2 cellular contexts compared by ENCODE assay signal in the genomic region with DNA sequence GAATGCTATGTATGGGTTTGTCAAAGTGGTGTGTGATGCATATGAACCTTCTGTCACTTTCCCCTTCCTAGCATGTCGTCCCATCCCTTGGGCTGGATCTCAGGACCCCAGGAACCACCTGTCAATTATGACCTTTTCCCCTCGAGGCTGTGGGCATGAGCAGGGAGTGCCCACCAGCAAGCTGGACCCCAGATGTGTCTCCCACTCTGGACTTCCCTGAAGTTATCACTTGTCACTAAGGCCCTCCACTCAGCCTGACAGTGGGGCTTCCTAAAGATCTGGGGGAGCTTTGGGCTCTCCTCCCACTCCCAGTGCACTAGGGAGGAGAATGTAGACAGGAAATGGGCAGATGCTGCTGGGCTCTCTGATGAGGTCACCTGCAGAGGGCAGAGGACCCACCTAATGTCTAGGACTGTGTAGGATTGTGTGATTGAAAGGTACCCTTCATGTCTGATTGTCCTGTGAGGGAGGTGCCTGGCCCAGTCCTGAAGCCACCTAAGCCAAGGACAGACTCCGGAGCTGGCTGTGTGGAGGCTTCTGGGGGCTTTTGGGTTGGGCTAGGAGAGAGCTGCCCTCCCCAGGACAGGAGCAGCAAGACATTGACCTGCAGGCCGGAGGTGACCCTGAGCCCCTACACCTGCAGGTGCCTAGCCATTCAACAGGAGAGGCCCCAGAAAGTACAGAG.
TF ChIP-seq lines count a peak whose summit lies in the region.

No MANE protein-coding gene starts in this region.

TF ChIP-seq in SK-N-SH, 30 proteins besides CTCF, POLR2A, EP300 and RAD21:
- TF ChIP-seq, protein P1, sequence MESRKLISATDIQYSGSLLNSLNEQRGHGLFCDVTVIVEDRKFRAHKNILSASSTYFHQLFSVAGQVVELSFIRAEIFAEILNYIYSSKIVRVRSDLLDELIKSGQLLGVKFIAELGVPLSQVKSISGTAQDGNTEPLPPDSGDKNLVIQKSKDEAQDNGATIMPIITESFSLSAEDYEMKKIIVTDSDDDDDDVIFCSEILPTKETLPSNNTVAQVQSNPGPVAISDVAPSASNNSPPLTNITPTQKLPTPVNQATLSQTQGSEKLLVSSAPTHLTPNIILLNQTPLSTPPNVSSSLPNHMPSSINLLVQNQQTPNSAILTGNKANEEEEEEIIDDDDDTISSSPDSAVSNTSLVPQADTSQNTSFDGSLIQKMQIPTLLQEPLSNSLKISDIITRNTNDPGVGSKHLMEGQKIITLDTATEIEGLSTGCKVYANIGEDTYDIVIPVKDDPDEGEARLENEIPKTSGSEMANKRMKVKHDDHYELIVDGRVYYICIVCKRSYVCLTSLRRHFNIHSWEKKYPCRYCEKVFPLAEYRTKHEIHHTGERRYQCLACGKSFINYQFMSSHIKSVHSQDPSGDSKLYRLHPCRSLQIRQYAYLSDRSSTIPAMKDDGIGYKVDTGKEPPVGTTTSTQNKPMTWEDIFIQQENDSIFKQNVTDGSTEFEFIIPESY (IDR thresholded peaks at IDR 0.05; ENCODE audit: borderline replicate concordance, low read depth) = no peak
- TF ChIP-seq RFX5 (IDR thresholded peaks at IDR 0.05; ENCODE audit: low read length) (no peak), FOXJ3 (CRISPR knock-in tag; IDR thresholded peaks at IDR 0.05) (no peak), FOSL2 (IDR thresholded peaks at IDR 0.05; ENCODE audit: borderline replicate concordance, low read depth) (no peak), RXRA (IDR thresholded peaks at IDR 0.05; ENCODE audit: borderline replicate concordance, low read depth) (no peak), ELF1 (IDR thresholded peaks at IDR 0.05) (no peak)

TF ChIP-seq in SK-N-SH treated with all-trans-retinoic acid at 6 μM for 48 hours, 23 proteins besides CTCF, POLR2A, EP300 and RAD21 (continued from another document):
- TF ChIP-seq, protein P2, sequence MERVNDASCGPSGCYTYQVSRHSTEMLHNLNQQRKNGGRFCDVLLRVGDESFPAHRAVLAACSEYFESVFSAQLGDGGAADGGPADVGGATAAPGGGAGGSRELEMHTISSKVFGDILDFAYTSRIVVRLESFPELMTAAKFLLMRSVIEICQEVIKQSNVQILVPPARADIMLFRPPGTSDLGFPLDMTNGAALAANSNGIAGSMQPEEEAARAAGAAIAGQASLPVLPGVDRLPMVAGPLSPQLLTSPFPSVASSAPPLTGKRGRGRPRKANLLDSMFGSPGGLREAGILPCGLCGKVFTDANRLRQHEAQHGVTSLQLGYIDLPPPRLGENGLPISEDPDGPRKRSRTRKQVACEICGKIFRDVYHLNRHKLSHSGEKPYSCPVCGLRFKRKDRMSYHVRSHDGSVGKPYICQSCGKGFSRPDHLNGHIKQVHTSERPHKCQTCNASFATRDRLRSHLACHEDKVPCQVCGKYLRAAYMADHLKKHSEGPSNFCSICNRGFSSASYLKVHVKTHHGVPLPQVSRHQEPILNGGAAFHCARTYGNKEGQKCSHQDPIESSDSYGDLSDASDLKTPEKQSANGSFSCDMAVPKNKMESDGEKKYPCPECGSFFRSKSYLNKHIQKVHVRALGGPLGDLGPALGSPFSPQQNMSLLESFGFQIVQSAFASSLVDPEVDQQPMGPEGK (CRISPR knock-in tag; IDR thresholded peaks at IDR 0.05; ENCODE audit: borderline replicate concordance) = no peak
- no peak for TF ChIP-seq RARB (CRISPR knock-in tag; IDR thresholded peaks at IDR 0.05)
- no peak for TF ChIP-seq SNAI2 (CRISPR knock-in tag; IDR thresholded peaks at IDR 0.05)
- TF ChIP-seq CSDC2 (CRISPR knock-in tag; IDR thresholded peaks at IDR 0.05) = no peak
- no peak for TF ChIP-seq ZNF70 (CRISPR knock-in tag; IDR thresholded peaks at IDR 0.05)
- TF ChIP-seq ESRRG (CRISPR knock-in tag; IDR thresholded peaks at IDR 0.05) = no peak
- TF ChIP-seq ZNF8 (CRISPR knock-in tag; IDR thresholded peaks at IDR 0.05) = no peak
